20 cellular contexts compared by ENCODE assay signal in genomic region chr6:48429021-48429420, GRCh38.
DNase-seq lines count a peak whose midpoint lies in the region; ATAC-seq, FAIRE-seq and TF ChIP-seq lines count a peak whose summit lies in the region.
"Had no signal": no experiment of that assay in that cellular context is flagged by ENCODE, and none has a peak within 500 bp of the region (broad histone marks: within the 10 kb centered on the region; RNA-seq: fewer than 3 reads in every experiment).

No MANE protein-coding gene starts in this region.

- H4K20me1 ChIP-seq in keratinocyte (ENCODE audit: control insufficient read depth, extremely low read depth, insufficient read depth, low read length): no peaks in the 10 kb centered on the region

- H3K27me3 ChIP-seq in keratinocyte (ENCODE audit: control insufficient read depth, extremely low read depth, insufficient read depth, low read length) (no peaks in the 10 kb centered on the region), Caco-2 (replicated peaks; ENCODE audit: control insufficient read depth, insufficient read depth, low read length) (no peaks in the 10 kb centered on the region)
- no peaks in the 10 kb centered on the region for H3K27me3 ChIP-seq in CD8-positive, alpha-beta memory T cell (ENCODE audit: insufficient read depth, low read length, poor library complexity, severe bottlenecking)
- H3K27me3 ChIP-seq: gastrocnemius medialis, thyroid gland had no signal

- intact Hi-C loops in Caco-2 (cut with micrococcal nuclease; ENCODE audit: unreplicated experiment): no loop called here

- no peaks in the 10 kb centered on the region for H3K36me3 ChIP-seq in keratinocyte (ENCODE audit: control insufficient read depth in 2 of 2, extremely low read depth in 1 of 2, insufficient read depth in 2 of 2, low read length in 2 of 2)
- no peaks in the 10 kb centered on the region for H3K36me3 ChIP-seq in CD8-positive, alpha-beta memory T cell (ENCODE audit: insufficient read depth, low read length)
- no peaks in the 10 kb centered on the region for H3K36me3 ChIP-seq in Caco-2 (ENCODE audit: control insufficient read depth, insufficient read depth, low read length)
- H3K36me3 ChIP-seq: gastrocnemius medialis, thyroid gland had no signal

- H3K9me3 ChIP-seq in keratinocyte (ENCODE audit: control insufficient read depth, low read depth, low read length): no peaks in the 10 kb centered on the region
- H3K9me3 ChIP-seq in CD8-positive, alpha-beta memory T cell (ENCODE audit: low read length): no peaks in the 10 kb centered on the region
- no peaks in the 10 kb centered on the region for H3K9me3 ChIP-seq in Caco-2
- H3K9me3 ChIP-seq: gastrocnemius medialis, thyroid gland had no signal

- no peaks in the 10 kb centered on the region for H3K79me2 ChIP-seq in keratinocyte (ENCODE audit: control insufficient read depth, insufficient read depth, low read length)

- DNase-seq in Daoy (ENCODE audit: low read depth): peak; percentile 2
- DNase-seq in NCI-H1436 treated with DMSO at 0.1 percent for 48 hours (lab: John Stamatoyannopoulos, UW): peak; percentile 84
- DNase-seq in SK-MEL-5 (ENCODE audit: low read depth, low spot score): peak; percentile 94
- no peak for DNase-seq in keratinocyte (ENCODE audit: low read depth, low spot score)
- DNase-seq in activated T-cell treated with anti-CD3 and anti-CD28 coated beads, Interleukin-2, amount 50 U/mL, for 4 hours: no peak
- DNase-seq in CD8-positive, alpha-beta memory T cell: no peak
- no peak for DNase-seq in Caco-2
- DNase-seq in HK-2 (ENCODE audit: unreplicated experiment): no peak
- DNase-seq: activated CD4-positive, alpha-beta memory T cell treated with anti-CD3 and anti-CD28 coated beads, Interleukin-2, amount 10 ng/mL, durations not matched to agents 7 days and 5 days; activated naive CD8-positive, alpha-beta T cell treated with anti-CD3 and anti-CD28 coated beads, Interleukin-2, amount 10 ng/mL, durations not matched to agents 7 days and 5 days; activated T-cell treated with anti-CD3 and anti-CD28 coated beads, Interleukin-2, amount 50 U/mL, for 48 hours; DMS79 treated with DMSO at 0.1 percent for 48 hours; gastrocnemius medialis; NCI-H146; NCI-H524; thyroid gland had no signal

- H3K9me1 ChIP-seq in keratinocyte (ENCODE audit: control insufficient read depth, extremely low read depth, insufficient read depth, low read length): no peaks in the 10 kb centered on the region

- H3K9ac ChIP-seq in keratinocyte (ENCODE audit: control insufficient read depth, extremely low read depth, insufficient read depth, low read length): no peak overlapping the region
- H3K9ac ChIP-seq: KMS-11 had no signal

- no peak overlapping the region for H3K27ac ChIP-seq in keratinocyte (ENCODE audit: control insufficient read depth, insufficient read depth, low read length)
- H3K27ac ChIP-seq in CD8-positive, alpha-beta memory T cell (ENCODE audit: low read depth, low read length): no peak overlapping the region
- H3K27ac ChIP-seq: gastrocnemius medialis, KMS-11, thyroid gland had no signal

- peaks cover 8% of the 10 kb centered on the region for H3K9me3 Mint-ChIP-seq in activated T-cell treated with anti-CD3 and anti-CD28 coated beads, Interleukin-2, amount 50 U/mL, for 4 hours
- H3K9me3 Mint-ChIP-seq in CD8-positive, alpha-beta memory T cell: peaks cover 0 to 29% (median 3%) of the 10 kb centered on the region in 5 donors
- no peaks in the 10 kb centered on the region for H3K9me3 Mint-ChIP-seq in Caco-2 (ENCODE audit: unreplicated experiment)
- H3K9me3 Mint-ChIP-seq: activated naive CD8-positive, alpha-beta T cell treated with anti-CD3 and anti-CD28 coated beads, Interleukin-2, amount 10 ng/mL, durations not matched to agents 7 days and 5 days had no signal

- H3K27ac Mint-ChIP-seq in CD8-positive, alpha-beta memory T cell: no peak overlapping the region
- H3K27ac Mint-ChIP-seq in Caco-2 (ENCODE audit: unreplicated experiment): no peak overlapping the region
- H3K27ac Mint-ChIP-seq: activated CD4-positive, alpha-beta memory T cell treated with anti-CD3 and anti-CD28 coated beads, Interleukin-2, amount 10 ng/mL, durations not matched to agents 7 days and 5 days; activated naive CD8-positive, alpha-beta T cell treated with anti-CD3 and anti-CD28 coated beads, Interleukin-2, amount 10 ng/mL, durations not matched to agents 7 days and 5 days had no signal

- no peak overlapping the region for H3K4me3 Mint-ChIP-seq in activated T-cell treated with anti-CD3 and anti-CD28 coated beads, Interleukin-2, amount 50 U/mL, for 4 hours
- H3K4me3 Mint-ChIP-seq in CD8-positive, alpha-beta memory T cell: no peak overlapping the region
- H3K4me3 Mint-ChIP-seq in Caco-2 (ENCODE audit: unreplicated experiment): no peak overlapping the region
- H3K4me3 Mint-ChIP-seq: activated CD4-positive, alpha-beta memory T cell treated with anti-CD3 and anti-CD28 coated beads, Interleukin-2, amount 10 ng/mL, durations not matched to agents 7 days and 5 days; activated naive CD8-positive, alpha-beta T cell treated with anti-CD3 and anti-CD28 coated beads, Interleukin-2, amount 10 ng/mL, durations not matched to agents 7 days and 5 days; central memory CD8-positive, alpha-beta T cell had no signal

- in situ Hi-C loops in SK-MEL-5 (cut with HindIII; ENCODE audit: low pct_unique_long_range_greater_than_20kb, low sequenced_read_pairs): no loop called here

- BruUV-seq in Caco-2 (replicated peaks; lab: Mats Ljungman, UMichigan): no TSS peak

- H3K36me3 Mint-ChIP-seq in activated T-cell treated with anti-CD3 and anti-CD28 coated beads, Interleukin-2, amount 50 U/mL, for 4 hours (ENCODE audit: insufficient read depth): no peaks in the 10 kb centered on the region
- no peaks in the 10 kb centered on the region for H3K36me3 Mint-ChIP-seq in CD8-positive, alpha-beta memory T cell
- no peaks in the 10 kb centered on the region for H3K36me3 Mint-ChIP-seq in Caco-2 (ENCODE audit: insufficient read depth, unreplicated experiment)
- H3K36me3 Mint-ChIP-seq: activated naive CD8-positive, alpha-beta T cell treated with anti-CD3 and anti-CD28 coated beads, Interleukin-2, amount 10 ng/mL, durations not matched to agents 7 days and 5 days had no signal

- H2AFZ ChIP-seq in keratinocyte (ENCODE audit: control insufficient read depth, low read length): no peak overlapping the region

- CTCF ChIA-PET in CD8-positive, alpha-beta memory T cell (lab: Charles Lee): no interaction called here
- CTCF ChIA-PET in Caco-2 (lab: Charles Lee): no interaction called here

- H3K4me1 Mint-ChIP-seq in activated T-cell treated with anti-CD3 and anti-CD28 coated beads, Interleukin-2, amount 50 U/mL, for 4 hours (ENCODE audit: low read depth): no peaks in the 10 kb centered on the region
- no peaks in the 10 kb centered on the region for H3K4me1 Mint-ChIP-seq in CD8-positive, alpha-beta memory T cell
- H3K4me1 Mint-ChIP-seq in Caco-2 (ENCODE audit: low read depth, unreplicated experiment): peaks cover 13% of the 10 kb centered on the region
- H3K4me1 Mint-ChIP-seq: activated CD4-positive, alpha-beta memory T cell treated with anti-CD3 and anti-CD28 coated beads, Interleukin-2, amount 10 ng/mL, durations not matched to agents 7 days and 5 days; activated naive CD8-positive, alpha-beta T cell treated with anti-CD3 and anti-CD28 coated beads, Interleukin-2, amount 10 ng/mL, durations not matched to agents 7 days and 5 days; central memory CD8-positive, alpha-beta T cell had no signal

- peak; percentile 69 for FAIRE-seq in keratinocyte (lab: Jason Lieb, UNC)

- no peak overlapping the region for H3K4me2 ChIP-seq in keratinocyte (ENCODE audit: control insufficient read depth, extremely low read depth, insufficient read depth, low read depth, low read length)
- H3K4me2 ChIP-seq: KMS-11 had no signal

- H3K4me1 ChIP-seq in keratinocyte (ENCODE audit: control insufficient read depth, extremely low read depth, insufficient read depth, low read length) (peaks cover 20% of the 10 kb centered on the region), Caco-2 (peaks cover 23% of the 10 kb centered on the region)
- no peaks in the 10 kb centered on the region for H3K4me1 ChIP-seq in CD8-positive, alpha-beta memory T cell (ENCODE audit: insufficient read depth, low read length)
- H3K4me1 ChIP-seq: gastrocnemius medialis, thyroid gland had no signal

- no peak for ATAC-seq in activated T-cell treated with anti-CD3 and anti-CD28 coated beads, Interleukin-2, amount 50 U/mL, for 4 hours
- ATAC-seq: gastrocnemius medialis, Panc1 had no signal

- no peaks in the 10 kb centered on the region for H3K27me3 Mint-ChIP-seq in activated T-cell treated with anti-CD3 and anti-CD28 coated beads, Interleukin-2, amount 50 U/mL, for 4 hours (ENCODE audit: low read depth)
- H3K27me3 Mint-ChIP-seq in CD8-positive, alpha-beta memory T cell: no peaks in the 10 kb centered on the region
- H3K27me3 Mint-ChIP-seq in Caco-2 (ENCODE audit: insufficient read depth, unreplicated experiment): no peaks in the 10 kb centered on the region
- H3K27me3 Mint-ChIP-seq: activated CD4-positive, alpha-beta memory T cell treated with anti-CD3 and anti-CD28 coated beads, Interleukin-2, amount 10 ng/mL, durations not matched to agents 7 days and 5 days; activated naive CD8-positive, alpha-beta T cell treated with anti-CD3 and anti-CD28 coated beads, Interleukin-2, amount 10 ng/mL, durations not matched to agents 7 days and 5 days; central memory CD8-positive, alpha-beta T cell had no signal

- TF ChIP-seq CTCF in keratinocyte (optimal IDR thresholded peaks at IDR 0.05 in 1 of 3, IDR thresholded peaks at IDR 0.05 in 1 of 3, conservative IDR thresholded peaks at IDR 0.05 in 1 of 3; ENCODE audit: extremely low read depth in 1 of 3, insufficient read depth in 2 of 3, low read length in 3 of 3) (no peak), Caco-2 (IDR thresholded peaks at IDR 0.05; ENCODE audit: insufficient read depth in 1 of 2, low read depth in 1 of 2, low read length in 1 of 2, severe bottlenecking in 1 of 2, unreplicated experiment in 1 of 2) (no peak)

- POLR2A ChIA-PET in CD8-positive, alpha-beta memory T cell (lab: Charles Lee): no interaction called here
- POLR2A ChIA-PET in Caco-2 (lab: Charles Lee): no interaction called here

- H3K4me3 ChIP-seq in keratinocyte (ENCODE audit: control insufficient read depth in 2 of 3, extremely low read depth in 1 of 3, insufficient read depth in 2 of 3, low read depth in 1 of 3, low read length in 3 of 3): no peak overlapping the region
- H3K4me3 ChIP-seq in CD8-positive, alpha-beta memory T cell (ENCODE audit: low read length): no peak overlapping the region
- no peak overlapping the region for H3K4me3 ChIP-seq in Caco-2 (ENCODE audit: low read depth, low read length)
- H3K4me3 ChIP-seq: gastrocnemius medialis, smooth muscle cell, thyroid gland had no signal

- dilution Hi-C loops in keratinocyte (cut with MboI; ENCODE audit: extremely low pct_ligation_motif_present, low sequenced_read_pairs): no loop called here

Comparison
In these comparisons a context has a peak if more than half of its experiments do, and no peak if none do; other contexts are left out.
1. DNase-seq: peak in Daoy (single experiment), NCI-H1436 treated with DMSO at 0.1 percent for 48 hours (single experiment) and SK-MEL-5 (single experiment); none in keratinocyte (single experiment), activated T-cell treated with anti-CD3 and anti-CD28 coated beads, Interleukin-2, amount 50 U/mL, for 4 hours (single experiment), CD8-positive, alpha-beta memory T cell (0 of 5), Caco-2 (0 of 2) and HK-2 (single experiment).